1 cellular context compared by ENCODE assay signal in the genomic region with DNA sequence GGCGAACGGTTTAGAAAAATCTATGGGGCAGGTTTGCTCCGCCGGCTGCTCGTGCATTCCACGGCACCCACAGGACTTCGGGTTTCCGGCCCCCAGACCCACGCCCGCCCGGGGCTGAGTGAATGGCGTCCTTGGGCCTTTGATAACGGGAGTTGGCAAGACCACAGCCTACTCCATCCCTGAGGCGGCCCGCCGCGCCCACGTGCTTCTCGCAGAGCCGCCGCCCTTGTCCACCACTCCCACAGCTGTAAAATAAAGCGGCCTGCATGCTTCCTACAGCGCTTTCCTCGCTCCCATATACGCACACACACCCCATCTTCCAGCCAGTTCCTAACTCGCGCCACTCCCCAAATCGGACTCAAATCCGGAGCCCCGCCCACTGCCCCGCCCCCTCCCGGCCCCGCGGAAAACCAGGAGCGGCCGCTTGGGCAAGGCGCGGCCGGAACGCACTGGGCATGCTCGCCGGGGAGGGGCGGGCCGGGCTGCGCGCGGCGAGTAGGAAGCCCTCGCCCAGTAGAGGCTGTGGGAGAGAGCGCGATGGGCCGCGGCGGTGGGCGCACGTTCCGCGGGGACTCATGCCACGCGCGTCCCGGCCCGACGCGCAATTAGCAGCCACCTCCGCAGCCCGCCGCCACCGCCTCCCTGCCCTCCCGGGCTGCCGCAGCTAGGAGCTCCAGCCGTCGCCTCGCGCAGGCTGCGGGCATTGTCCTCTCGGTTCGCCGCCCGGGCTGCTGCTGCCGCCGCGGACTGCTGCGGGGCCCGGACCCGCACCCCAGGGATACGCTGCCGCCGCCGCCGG.
A peak's percentile ranks its signal among the peaks of the same experiment; 100 is the strongest.
TF ChIP-seq lines count a peak whose summit lies in the region.

A gene (plus strand): TSS at position 513 of the 799 bp plus-strand sequence. CDS start 468 bp downstream, outside the sequence.

TF ChIP-seq in GM12878, 131 proteins besides CTCF, POLR2A, EP300 and RAD21 (continued from another document and continues in another):
- TF ChIP-seq, protein P1, sequence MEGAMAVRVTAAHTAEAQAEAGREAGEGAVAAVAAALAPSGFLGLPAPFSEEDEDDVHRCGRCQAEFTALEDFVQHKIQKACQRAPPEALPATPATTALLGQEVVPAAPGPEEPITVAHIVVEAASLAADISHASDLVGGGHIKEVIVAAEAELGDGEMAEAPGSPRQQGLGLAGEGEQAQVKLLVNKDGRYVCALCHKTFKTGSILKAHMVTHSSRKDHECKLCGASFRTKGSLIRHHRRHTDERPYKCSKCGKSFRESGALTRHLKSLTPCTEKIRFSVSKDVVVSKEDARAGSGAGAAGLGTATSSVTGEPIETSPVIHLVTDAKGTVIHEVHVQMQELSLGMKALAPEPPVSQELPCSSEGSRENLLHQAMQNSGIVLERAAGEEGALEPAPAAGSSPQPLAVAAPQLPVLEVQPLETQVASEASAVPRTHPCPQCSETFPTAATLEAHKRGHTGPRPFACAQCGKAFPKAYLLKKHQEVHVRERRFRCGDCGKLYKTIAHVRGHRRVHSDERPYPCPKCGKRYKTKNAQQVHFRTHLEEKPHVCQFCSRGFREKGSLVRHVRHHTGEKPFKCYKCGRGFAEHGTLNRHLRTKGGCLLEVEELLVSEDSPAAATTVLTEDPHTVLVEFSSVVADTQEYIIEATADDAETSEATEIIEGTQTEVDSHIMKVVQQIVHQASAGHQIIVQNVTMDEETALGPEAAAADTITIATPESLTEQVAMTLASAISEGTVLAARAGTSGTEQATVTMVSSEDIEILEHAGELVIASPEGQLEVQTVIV (IDR thresholded peaks at IDR 0.05; ENCODE audit: borderline replicate concordance, partially characterized antibody): no peak
- no peak for TF ChIP-seq RBBP5 (conservative IDR thresholded peaks at IDR 0.05)
- TF ChIP-seq PAX8 (IDR thresholded peaks at IDR 0.05): no peak
- peak; percentile 3; the same call in 1 of the 2 replicates for TF ChIP-seq NR2C1 (IDR thresholded peaks at IDR 0.05)
- TF ChIP-seq YY1 (IDR thresholded peaks at IDR 0.05; ENCODE audit: low read depth, low read length): peak; percentile 67
- TF ChIP-seq SMAD1 (IDR thresholded peaks at IDR 0.05; ENCODE audit: low read depth, partially characterized antibody): no peak
- no peak for TF ChIP-seq CHD4 (IDR thresholded peaks at IDR 0.05)
- peak; percentile 48; the same call in 1 of the 2 replicates for TF ChIP-seq CREB1 (IDR thresholded peaks at IDR 0.05; ENCODE audit: low read depth)
- no peak for TF ChIP-seq SMC3 (IDR thresholded peaks at IDR 0.05; ENCODE audit: borderline replicate concordance, low read length)
- TF ChIP-seq, protein P2, sequence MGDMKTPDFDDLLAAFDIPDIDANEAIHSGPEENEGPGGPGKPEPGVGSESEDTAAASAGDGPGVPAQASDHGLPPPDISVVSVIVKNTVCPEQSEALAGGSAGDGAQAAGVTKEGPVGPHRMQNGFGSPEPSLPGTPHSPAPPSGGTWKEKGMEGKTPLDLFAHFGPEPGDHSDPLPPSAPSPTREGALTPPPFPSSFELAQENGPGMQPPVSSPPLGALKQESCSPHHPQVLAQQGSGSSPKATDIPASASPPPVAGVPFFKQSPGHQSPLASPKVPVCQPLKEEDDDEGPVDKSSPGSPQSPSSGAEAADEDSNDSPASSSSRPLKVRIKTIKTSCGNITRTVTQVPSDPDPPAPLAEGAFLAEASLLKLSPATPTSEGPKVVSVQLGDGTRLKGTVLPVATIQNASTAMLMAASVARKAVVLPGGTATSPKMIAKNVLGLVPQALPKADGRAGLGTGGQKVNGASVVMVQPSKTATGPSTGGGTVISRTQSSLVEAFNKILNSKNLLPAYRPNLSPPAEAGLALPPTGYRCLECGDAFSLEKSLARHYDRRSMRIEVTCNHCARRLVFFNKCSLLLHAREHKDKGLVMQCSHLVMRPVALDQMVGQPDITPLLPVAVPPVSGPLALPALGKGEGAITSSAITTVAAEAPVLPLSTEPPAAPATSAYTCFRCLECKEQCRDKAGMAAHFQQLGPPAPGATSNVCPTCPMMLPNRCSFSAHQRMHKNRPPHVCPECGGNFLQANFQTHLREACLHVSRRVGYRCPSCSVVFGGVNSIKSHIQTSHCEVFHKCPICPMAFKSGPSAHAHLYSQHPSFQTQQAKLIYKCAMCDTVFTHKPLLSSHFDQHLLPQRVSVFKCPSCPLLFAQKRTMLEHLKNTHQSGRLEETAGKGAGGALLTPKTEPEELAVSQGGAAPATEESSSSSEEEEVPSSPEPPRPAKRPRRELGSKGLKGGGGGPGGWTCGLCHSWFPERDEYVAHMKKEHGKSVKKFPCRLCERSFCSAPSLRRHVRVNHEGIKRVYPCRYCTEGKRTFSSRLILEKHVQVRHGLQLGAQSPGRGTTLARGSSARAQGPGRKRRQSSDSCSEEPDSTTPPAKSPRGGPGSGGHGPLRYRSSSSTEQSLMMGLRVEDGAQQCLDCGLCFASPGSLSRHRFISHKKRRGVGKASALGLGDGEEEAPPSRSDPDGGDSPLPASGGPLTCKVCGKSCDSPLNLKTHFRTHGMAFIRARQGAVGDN (IDR thresholded peaks at IDR 0.05): peak; percentile 94
- no peak for TF ChIP-seq CHD1 (IDR thresholded peaks at IDR 0.05; ENCODE audit: low read depth, low read length)
- TF ChIP-seq JUND (IDR thresholded peaks at IDR 0.05; ENCODE audit: low read depth, low read length): no peak
- TF ChIP-seq NFYA (IDR thresholded peaks at IDR 0.05; ENCODE audit: borderline replicate concordance, low read depth, low read length): no peak
- TF ChIP-seq POLR2AphosphoS5 (IDR thresholded peaks at IDR 0.05; ENCODE audit: low read length): peak; percentile 81
- TF ChIP-seq, protein P3, sequence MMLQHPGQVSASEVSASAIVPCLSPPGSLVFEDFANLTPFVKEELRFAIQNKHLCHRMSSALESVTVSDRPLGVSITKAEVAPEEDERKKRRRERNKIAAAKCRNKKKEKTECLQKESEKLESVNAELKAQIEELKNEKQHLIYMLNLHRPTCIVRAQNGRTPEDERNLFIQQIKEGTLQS (IDR thresholded peaks at IDR 0.05; ENCODE audit: borderline replicate concordance, extremely low read depth, low read depth, low read length): no peak
- TF ChIP-seq BRCA1 (IDR thresholded peaks at IDR 0.05; ENCODE audit: low read depth, low read length): no peak
- TF ChIP-seq TCF12 (IDR thresholded peaks at IDR 0.05; ENCODE audit: low read depth, low read length): peak; percentile 11; the same call in 1 of the 2 replicates
- peak in 1 of 2 experiments; percentile 79; a peak in 2 of 3 replicates for TF ChIP-seq EGR1 (IDR thresholded peaks at IDR 0.05; ENCODE audit: borderline replicate concordance in 1 of 2, low read depth in 2 of 2, low read length in 2 of 2)
- TF ChIP-seq ZSCAN29 (IDR thresholded peaks at IDR 0.05): peak; percentile 48
- TF ChIP-seq, protein P4, sequence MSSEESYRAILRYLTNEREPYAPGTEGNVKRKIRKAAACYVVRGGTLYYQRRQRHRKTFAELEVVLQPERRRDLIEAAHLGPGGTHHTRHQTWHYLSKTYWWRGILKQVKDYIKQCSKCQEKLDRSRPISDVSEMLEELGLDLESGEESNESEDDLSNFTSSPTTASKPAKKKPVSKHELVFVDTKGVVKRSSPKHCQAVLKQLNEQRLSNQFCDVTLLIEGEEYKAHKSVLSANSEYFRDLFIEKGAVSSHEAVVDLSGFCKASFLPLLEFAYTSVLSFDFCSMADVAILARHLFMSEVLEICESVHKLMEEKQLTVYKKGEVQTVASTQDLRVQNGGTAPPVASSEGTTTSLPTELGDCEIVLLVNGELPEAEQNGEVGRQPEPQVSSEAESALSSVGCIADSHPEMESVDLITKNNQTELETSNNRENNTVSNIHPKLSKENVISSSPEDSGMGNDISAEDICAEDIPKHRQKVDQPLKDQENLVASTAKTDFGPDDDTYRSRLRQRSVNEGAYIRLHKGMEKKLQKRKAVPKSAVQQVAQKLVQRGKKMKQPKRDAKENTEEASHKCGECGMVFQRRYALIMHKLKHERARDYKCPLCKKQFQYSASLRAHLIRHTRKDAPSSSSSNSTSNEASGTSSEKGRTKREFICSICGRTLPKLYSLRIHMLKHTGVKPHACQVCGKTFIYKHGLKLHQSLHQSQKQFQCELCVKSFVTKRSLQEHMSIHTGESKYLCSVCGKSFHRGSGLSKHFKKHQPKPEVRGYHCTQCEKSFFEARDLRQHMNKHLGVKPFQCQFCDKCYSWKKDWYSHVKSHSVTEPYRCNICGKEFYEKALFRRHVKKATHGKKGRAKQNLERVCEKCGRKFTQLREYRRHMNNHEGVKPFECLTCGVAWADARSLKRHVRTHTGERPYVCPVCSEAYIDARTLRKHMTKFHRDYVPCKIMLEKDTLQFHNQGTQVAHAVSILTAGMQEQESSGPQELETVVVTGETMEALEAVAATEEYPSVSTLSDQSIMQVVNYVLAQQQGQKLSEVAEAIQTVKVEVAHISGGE (CRISPR knock-in tag; IDR thresholded peaks at IDR 0.05): 0 out of 2 replicates have a peak, but pooled peaks have one; percentile 13
- peak; percentile 98 for TF ChIP-seq LARP7 (IDR thresholded peaks at IDR 0.05)
- TF ChIP-seq MTA2 (IDR thresholded peaks at IDR 0.05; ENCODE audit: low read depth): no peak; the same call in 1 of the 2 replicates
- no peak for TF ChIP-seq MEF2A (IDR thresholded peaks at IDR 0.05; ENCODE audit: insufficient read depth, low read depth, low read length)
- TF ChIP-seq ZNF24 (IDR thresholded peaks at IDR 0.05): no peak
- TF ChIP-seq TCF7 (IDR thresholded peaks at IDR 0.05; ENCODE audit: borderline replicate concordance): no peak
- TF ChIP-seq ZNF217 (IDR thresholded peaks at IDR 0.05): peak; percentile 86
- no peak for TF ChIP-seq FOS (IDR thresholded peaks at IDR 0.05; ENCODE audit: borderline replicate concordance, extremely low read depth, insufficient read length)
- TF ChIP-seq, protein P5, sequence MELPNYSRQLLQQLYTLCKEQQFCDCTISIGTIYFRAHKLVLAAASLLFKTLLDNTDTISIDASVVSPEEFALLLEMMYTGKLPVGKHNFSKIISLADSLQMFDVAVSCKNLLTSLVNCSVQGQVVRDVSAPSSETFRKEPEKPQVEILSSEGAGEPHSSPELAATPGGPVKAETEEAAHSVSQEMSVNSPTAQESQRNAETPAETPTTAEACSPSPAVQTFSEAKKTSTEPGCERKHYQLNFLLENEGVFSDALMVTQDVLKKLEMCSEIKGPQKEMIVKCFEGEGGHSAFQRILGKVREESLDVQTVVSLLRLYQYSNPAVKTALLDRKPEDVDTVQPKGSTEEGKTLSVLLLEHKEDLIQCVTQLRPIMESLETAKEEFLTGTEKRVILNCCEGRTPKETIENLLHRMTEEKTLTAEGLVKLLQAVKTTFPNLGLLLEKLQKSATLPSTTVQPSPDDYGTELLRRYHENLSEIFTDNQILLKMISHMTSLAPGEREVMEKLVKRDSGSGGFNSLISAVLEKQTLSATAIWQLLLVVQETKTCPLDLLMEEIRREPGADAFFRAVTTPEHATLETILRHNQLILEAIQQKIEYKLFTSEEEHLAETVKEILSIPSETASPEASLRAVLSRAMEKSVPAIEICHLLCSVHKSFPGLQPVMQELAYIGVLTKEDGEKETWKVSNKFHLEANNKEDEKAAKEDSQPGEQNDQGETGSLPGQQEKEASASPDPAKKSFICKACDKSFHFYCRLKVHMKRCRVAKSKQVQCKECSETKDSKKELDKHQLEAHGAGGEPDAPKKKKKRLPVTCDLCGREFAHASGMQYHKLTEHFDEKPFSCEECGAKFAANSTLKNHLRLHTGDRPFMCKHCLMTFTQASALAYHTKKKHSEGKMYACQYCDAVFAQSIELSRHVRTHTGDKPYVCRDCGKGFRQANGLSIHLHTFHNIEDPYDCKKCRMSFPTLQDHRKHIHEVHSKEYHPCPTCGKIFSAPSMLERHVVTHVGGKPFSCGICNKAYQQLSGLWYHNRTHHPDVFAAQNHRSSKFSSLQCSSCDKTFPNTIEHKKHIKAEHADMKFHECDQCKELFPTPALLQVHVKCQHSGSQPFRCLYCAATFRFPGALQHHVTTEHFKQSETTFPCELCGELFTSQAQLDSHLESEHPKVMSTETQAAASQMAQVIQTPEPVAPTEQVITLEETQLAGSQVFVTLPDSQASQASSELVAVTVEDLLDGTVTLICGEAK (IDR thresholded peaks at IDR 0.05; ENCODE audit: borderline replicate concordance): no peak
- TF ChIP-seq CREM (IDR thresholded peaks at IDR 0.05; ENCODE audit: low read depth): no peak
- no peak for TF ChIP-seq FOXM1 (IDR thresholded peaks at IDR 0.05; ENCODE audit: low read depth, low read length)
- TF ChIP-seq, protein P6, sequence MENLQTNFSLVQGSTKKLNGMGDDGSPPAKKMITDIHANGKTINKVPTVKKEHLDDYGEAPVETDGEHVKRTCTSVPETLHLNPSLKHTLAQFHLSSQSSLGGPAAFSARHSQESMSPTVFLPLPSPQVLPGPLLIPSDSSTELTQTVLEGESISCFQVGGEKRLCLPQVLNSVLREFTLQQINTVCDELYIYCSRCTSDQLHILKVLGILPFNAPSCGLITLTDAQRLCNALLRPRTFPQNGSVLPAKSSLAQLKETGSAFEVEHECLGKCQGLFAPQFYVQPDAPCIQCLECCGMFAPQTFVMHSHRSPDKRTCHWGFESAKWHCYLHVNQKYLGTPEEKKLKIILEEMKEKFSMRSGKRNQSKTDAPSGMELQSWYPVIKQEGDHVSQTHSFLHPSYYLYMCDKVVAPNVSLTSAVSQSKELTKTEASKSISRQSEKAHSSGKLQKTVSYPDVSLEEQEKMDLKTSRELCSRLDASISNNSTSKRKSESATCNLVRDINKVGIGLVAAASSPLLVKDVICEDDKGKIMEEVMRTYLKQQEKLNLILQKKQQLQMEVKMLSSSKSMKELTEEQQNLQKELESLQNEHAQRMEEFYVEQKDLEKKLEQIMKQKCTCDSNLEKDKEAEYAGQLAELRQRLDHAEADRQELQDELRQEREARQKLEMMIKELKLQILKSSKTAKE (IDR thresholded peaks at IDR 0.05; ENCODE audit: low read depth, poor library complexity, severe bottlenecking): no peak
- TF ChIP-seq RAD51 (IDR thresholded peaks at IDR 0.05): no peak
- no peak for TF ChIP-seq YBX1 (IDR thresholded peaks at IDR 0.05)
- TF ChIP-seq, protein P7, sequence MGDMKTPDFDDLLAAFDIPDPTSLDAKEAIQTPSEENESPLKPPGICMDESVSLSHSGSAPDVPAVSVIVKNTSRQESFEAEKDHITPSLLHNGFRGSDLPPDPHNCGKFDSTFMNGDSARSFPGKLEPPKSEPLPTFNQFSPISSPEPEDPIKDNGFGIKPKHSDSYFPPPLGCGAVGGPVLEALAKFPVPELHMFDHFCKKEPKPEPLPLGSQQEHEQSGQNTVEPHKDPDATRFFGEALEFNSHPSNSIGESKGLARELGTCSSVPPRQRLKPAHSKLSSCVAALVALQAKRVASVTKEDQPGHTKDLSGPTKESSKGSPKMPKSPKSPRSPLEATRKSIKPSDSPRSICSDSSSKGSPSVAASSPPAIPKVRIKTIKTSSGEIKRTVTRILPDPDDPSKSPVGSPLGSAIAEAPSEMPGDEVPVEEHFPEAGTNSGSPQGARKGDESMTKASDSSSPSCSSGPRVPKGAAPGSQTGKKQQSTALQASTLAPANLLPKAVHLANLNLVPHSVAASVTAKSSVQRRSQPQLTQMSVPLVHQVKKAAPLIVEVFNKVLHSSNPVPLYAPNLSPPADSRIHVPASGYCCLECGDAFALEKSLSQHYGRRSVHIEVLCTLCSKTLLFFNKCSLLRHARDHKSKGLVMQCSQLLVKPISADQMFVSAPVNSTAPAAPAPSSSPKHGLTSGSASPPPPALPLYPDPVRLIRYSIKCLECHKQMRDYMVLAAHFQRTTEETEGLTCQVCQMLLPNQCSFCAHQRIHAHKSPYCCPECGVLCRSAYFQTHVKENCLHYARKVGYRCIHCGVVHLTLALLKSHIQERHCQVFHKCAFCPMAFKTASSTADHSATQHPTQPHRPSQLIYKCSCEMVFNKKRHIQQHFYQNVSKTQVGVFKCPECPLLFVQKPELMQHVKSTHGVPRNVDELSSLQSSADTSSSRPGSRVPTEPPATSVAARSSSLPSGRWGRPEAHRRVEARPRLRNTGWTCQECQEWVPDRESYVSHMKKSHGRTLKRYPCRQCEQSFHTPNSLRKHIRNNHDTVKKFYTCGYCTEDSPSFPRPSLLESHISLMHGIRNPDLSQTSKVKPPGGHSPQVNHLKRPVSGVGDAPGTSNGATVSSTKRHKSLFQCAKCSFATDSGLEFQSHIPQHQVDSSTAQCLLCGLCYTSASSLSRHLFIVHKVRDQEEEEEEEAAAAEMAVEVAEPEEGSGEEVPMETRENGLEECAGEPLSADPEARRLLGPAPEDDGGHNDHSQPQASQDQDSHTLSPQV (IDR thresholded peaks at IDR 0.05): 0 out of 2 replicates have a peak, but pooled peaks have one; percentile 26
- TF ChIP-seq CEBPB (IDR thresholded peaks at IDR 0.05; ENCODE audit: borderline replicate concordance in 1 of 2, low read depth in 2 of 2, low read length in 2 of 2): no peak
